Comparison of ENCODE assay signal across 15 cellular contexts in the genomic region with DNA sequence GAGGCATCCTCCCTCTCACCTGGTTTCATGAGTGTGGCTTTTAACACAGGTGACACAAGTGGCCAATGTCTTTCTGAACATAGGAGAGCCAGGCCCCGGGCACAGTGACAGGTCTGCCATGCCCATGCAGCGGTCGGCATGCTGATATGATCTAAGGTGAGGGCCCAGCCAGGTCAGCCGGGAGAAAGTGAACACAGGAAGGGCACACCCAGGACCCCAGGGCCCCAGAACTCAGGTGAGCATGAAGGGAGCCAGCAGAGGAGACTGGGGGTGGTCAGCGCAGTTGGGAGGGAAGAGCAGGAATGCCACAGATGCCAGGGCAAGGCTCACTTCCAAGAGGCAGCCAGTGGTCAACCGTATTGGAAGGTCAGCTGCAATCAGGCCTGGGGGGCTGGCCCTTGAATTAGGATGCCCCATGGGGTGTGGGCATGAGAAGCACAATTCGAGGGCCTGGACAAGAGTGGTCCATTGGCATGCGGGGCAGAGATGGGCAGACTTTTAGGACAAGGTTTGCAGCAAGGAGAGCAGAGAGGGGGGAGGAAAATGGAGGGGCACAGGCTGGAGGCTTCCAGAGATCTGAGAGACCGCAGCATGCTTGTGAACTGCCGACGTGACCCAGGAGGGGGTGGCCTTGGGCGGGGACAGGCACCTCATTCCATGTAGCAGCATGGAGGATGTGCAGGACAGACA. TPM values are rescaled to one million over a fixed set of nuclear protein-coding genes. Genes with fewer than 3 reads are reported as not detected.
A peak's percentile ranks its signal among the peaks of the same experiment; 100 is the strongest.
DNase-seq lines count a peak whose midpoint lies in the region; ATAC-seq and TF ChIP-seq lines count a peak whose summit lies in the region.
"Had no signal": no experiment of that assay in that cellular context is flagged by ENCODE, and none has a peak within 500 bp of the region (broad histone marks: within the 10 kb centered on the region; RNA-seq: fewer than 3 reads in every experiment).

No MANE protein-coding gene starts in this region.

- no peak for TF ChIP-seq CTCF in HFFc6 (IDR thresholded peaks at IDR 0.05)
- no peak for TF ChIP-seq CTCF in WTC11 (IDR thresholded peaks at IDR 0.05)
- TF ChIP-seq CTCF in lower lobe of right lung (IDR thresholded peaks at IDR 0.05) = no peak
- TF ChIP-seq CTCF in sigmoid colon (IDR thresholded peaks at IDR 0.05) = no peak

- peak overlapping the region; percentile 90 for H3K4me3 Mint-ChIP-seq in HFFc6
- H3K4me3 Mint-ChIP-seq in WTC11 = no peak overlapping the region
- H3K4me3 Mint-ChIP-seq: activated CD8-positive, alpha-beta memory T cell treated with anti-CD3 and anti-CD28 coated beads, Interleukin-2, amount 10 ng/mL, durations not matched to agents 7 days and 5 days; activated naive CD4-positive, alpha-beta T cell treated with anti-CD3 and anti-CD28 coated beads for 36 hours; stimulated activated naive CD8-positive, alpha-beta T cell treated with anti-CD3 and anti-CD28 coated beads, Interleukin-15, amount 100 ng/mL, for 72 hours had no signal

- H3K9me3 Mint-ChIP-seq in HFFc6 (peaks cover 14% of the 10 kb centered on the region), WTC11 (peaks cover 18% of the 10 kb centered on the region)

- TF ChIP-seq EP300 in sigmoid colon (IDR thresholded peaks at IDR 0.05) = no peak

- no peak overlapping the region for H3K4me3 ChIP-seq in lower lobe of right lung
- no peak overlapping the region for H3K4me3 ChIP-seq in sigmoid colon
- H3K4me3 ChIP-seq: heart right ventricle, prostate gland had no signal

- peaks cover 2% of the 10 kb centered on the region; the same call in 1 of the 2 replicates for H3K27me3 Mint-ChIP-seq in HFFc6 (ENCODE audit: insufficient read depth)
- H3K27me3 Mint-ChIP-seq in WTC11 (ENCODE audit: low read depth) = peaks cover 28% of the 10 kb centered on the region

- intact Hi-C loops in lower lobe of right lung (cut with DNase I) = no loop called here
- intact Hi-C loops in sigmoid colon (cut with DNase I) = loop anchor here (10.0 kb wide), 1 partner anchor 549 kb away; a partner anchor contains a TSS

- CTCF ChIA-PET in WTC11 (lab: Charles Lee) = no interaction called here

- no peak for ATAC-seq in WTC11
- no peak for ATAC-seq in lower lobe of right lung
- ATAC-seq: activated CD8-positive, alpha-beta memory T cell treated with anti-CD3 and anti-CD28 coated beads, Interleukin-2, amount 10 ng/mL, durations not matched to agents 7 days and 5 days; heart right ventricle; stimulated activated naive CD8-positive, alpha-beta T cell treated with anti-CD3 and anti-CD28 coated beads, Interleukin-15, amount 100 ng/mL, for 72 hours had no signal

- no peak for DNase-seq in HFFc6
- DNase-seq in WTC11 (ENCODE audit: low spot score) = peak; percentile 8
- peak; percentile 41 for DNase-seq in lower lobe of right lung
- DNase-seq in sigmoid colon = peak; percentile 60
- no peak for DNase-seq in NCI-H510A (lab: John Stamatoyannopoulos, UW)
- no peak for DNase-seq in hepatic stellate cell (ENCODE audit: low spot score)
- DNase-seq in activated CD8-positive, alpha-beta memory T cell treated with anti-CD3 and anti-CD28 coated beads, Interleukin-2, amount 50 U/mL, for 48 hours = no peak
- DNase-seq: activated CD8-positive, alpha-beta memory T cell treated with anti-CD3 and anti-CD28 coated beads, Interleukin-2, amount 10 ng/mL, durations not matched to agents 7 days and 5 days; activated naive CD4-positive, alpha-beta T cell treated with anti-CD3 and anti-CD28 coated beads for 36 hours; AML-193; NCI-H2171 treated with DMSO at 0.1 percent for 48 hours; NCI-H82; stimulated activated naive CD8-positive, alpha-beta T cell treated with anti-CD3 and anti-CD28 coated beads, Interleukin-15, amount 100 ng/mL, for 72 hours had no signal

- H3K4me1 Mint-ChIP-seq in HFFc6 (ENCODE audit: low read depth) = peaks cover 54% of the 10 kb centered on the region
- peaks cover 24% of the 10 kb centered on the region for H3K4me1 Mint-ChIP-seq in WTC11

- TF ChIP-seq POLR2A in sigmoid colon (IDR thresholded peaks at IDR 0.05) = no peak

- H3K27ac Mint-ChIP-seq in HFFc6 (peak overlapping the region; percentile 84), WTC11 (no peak overlapping the region)
- H3K27ac Mint-ChIP-seq: activated CD8-positive, alpha-beta memory T cell treated with anti-CD3 and anti-CD28 coated beads, Interleukin-2, amount 10 ng/mL, durations not matched to agents 7 days and 5 days; activated naive CD4-positive, alpha-beta T cell treated with anti-CD3 and anti-CD28 coated beads for 36 hours had no signal

- H3K9me3 ChIP-seq in lower lobe of right lung (peaks cover 4% of the 10 kb centered on the region), sigmoid colon (no peaks in the 10 kb centered on the region)
- H3K9me3 ChIP-seq: prostate gland had no signal

- H3K36me3 Mint-ChIP-seq in HFFc6 (ENCODE audit: low read depth) (peaks cover 31% of the 10 kb centered on the region), WTC11 (peaks cover 5% of the 10 kb centered on the region)
- H3K36me3 Mint-ChIP-seq: activated CD8-positive, alpha-beta memory T cell treated with anti-CD3 and anti-CD28 coated beads, Interleukin-2, amount 10 ng/mL, durations not matched to agents 7 days and 5 days had no signal

- H3K27ac ChIP-seq in lower lobe of right lung = peak overlapping the region; percentile 87
- H3K27ac ChIP-seq in sigmoid colon = no peak overlapping the region
- H3K27ac ChIP-seq: heart right ventricle, prostate gland had no signal

- 89 to 95% methylated on average over 12 of the region's 12 CpGs for WGBS in sigmoid colon, 2 donors

- H3K4me1 ChIP-seq in lower lobe of right lung (peaks cover 24% of the 10 kb centered on the region), sigmoid colon (peaks cover 0 to 22% (median 19%) of the 10 kb centered on the region in 4 donors)

- POLR2A ChIA-PET in WTC11 (lab: Charles Lee) = no interaction called here

- H3K27me3 ChIP-seq in lower lobe of right lung (ENCODE audit: low read depth) = no peaks in the 10 kb centered on the region
- H3K27me3 ChIP-seq in sigmoid colon = no peaks in the 10 kb centered on the region
- H3K27me3 ChIP-seq: heart right ventricle had no signal

- H3K36me3 ChIP-seq in lower lobe of right lung (no peaks in the 10 kb centered on the region), sigmoid colon (no peaks in the 10 kb centered on the region)
- H3K36me3 ChIP-seq: heart right ventricle, prostate gland had no signal

TF ChIP-seq in WTC11, 78 proteins besides CTCF, POLR2A, EP300 and RAD21 (continues in another document):
- TF ChIP-seq NR3C1 (CRISPR knock-in tag; conservative IDR thresholded peaks at IDR 0.05; ENCODE audit: low read depth) (no peak), ZNF423 (CRISPR knock-in tag; IDR thresholded peaks at IDR 0.05) (no peak), CREM (CRISPR knock-in tag; IDR thresholded peaks at IDR 0.05) (no peak), KAT7 (CRISPR knock-in tag; IDR thresholded peaks at IDR 0.05; ENCODE audit: borderline replicate concordance) (no peak), ETV6 (CRISPR knock-in tag; IDR thresholded peaks at IDR 0.05) (no peak), TEAD4 (CRISPR knock-in tag; IDR thresholded peaks at IDR 0.05) (no peak), PRRX2 (CRISPR knock-in tag; IDR thresholded peaks at IDR 0.05) (no peak), IRF2 (CRISPR knock-in tag; IDR thresholded peaks at IDR 0.05; ENCODE audit: borderline replicate concordance, low read depth) (no peak), ZNF232 (CRISPR knock-in tag; IDR thresholded peaks at IDR 0.05) (no peak), NR1H2 (CRISPR knock-in tag; IDR thresholded peaks at IDR 0.05) (no peak)
- TF ChIP-seq, protein P1, sequence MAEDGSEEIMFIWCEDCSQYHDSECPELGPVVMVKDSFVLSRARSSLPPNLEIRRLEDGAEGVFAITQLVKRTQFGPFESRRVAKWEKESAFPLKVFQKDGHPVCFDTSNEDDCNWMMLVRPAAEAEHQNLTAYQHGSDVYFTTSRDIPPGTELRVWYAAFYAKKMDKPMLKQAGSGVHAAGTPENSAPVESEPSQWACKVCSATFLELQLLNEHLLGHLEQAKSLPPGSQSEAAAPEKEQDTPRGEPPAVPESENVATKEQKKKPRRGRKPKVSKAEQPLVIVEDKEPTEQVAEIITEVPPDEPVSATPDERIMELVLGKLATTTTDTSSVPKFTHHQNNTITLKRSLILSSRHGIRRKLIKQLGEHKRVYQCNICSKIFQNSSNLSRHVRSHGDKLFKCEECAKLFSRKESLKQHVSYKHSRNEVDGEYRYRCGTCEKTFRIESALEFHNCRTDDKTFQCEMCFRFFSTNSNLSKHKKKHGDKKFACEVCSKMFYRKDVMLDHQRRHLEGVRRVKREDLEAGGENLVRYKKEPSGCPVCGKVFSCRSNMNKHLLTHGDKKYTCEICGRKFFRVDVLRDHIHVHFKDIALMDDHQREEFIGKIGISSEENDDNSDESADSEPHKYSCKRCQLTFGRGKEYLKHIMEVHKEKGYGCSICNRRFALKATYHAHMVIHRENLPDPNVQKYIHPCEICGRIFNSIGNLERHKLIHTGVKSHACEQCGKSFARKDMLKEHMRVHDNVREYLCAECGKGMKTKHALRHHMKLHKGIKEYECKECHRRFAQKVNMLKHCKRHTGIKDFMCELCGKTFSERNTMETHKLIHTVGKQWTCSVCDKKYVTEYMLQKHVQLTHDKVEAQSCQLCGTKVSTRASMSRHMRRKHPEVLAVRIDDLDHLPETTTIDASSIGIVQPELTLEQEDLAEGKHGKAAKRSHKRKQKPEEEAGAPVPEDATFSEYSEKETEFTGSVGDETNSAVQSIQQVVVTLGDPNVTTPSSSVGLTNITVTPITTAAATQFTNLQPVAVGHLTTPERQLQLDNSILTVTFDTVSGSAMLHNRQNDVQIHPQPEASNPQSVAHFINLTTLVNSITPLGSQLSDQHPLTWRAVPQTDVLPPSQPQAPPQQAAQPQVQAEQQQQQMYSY (CRISPR knock-in tag; IDR thresholded peaks at IDR 0.05) = no peak
- TF ChIP-seq, protein P2, sequence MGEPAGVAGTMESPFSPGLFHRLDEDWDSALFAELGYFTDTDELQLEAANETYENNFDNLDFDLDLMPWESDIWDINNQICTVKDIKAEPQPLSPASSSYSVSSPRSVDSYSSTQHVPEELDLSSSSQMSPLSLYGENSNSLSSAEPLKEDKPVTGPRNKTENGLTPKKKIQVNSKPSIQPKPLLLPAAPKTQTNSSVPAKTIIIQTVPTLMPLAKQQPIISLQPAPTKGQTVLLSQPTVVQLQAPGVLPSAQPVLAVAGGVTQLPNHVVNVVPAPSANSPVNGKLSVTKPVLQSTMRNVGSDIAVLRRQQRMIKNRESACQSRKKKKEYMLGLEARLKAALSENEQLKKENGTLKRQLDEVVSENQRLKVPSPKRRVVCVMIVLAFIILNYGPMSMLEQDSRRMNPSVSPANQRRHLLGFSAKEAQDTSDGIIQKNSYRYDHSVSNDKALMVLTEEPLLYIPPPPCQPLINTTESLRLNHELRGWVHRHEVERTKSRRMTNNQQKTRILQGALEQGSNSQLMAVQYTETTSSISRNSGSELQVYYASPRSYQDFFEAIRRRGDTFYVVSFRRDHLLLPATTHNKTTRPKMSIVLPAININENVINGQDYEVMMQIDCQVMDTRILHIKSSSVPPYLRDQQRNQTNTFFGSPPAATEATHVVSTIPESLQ (CRISPR knock-in tag; IDR thresholded peaks at IDR 0.05) = no peak

RNA-seq across cellular contexts. Expression of a gene that starts 3.9 kb away (rescaled TPM):
- total RNA-seq in HFFc6 (2021; fragmentation: NEBNext Ultra II Directional; extraction: Animal tissue kit (Norgen Biotek cat#: 25700)) = 10 to 100 TPM; 58.9 to 64.6 (median 63.8) TPM
- total RNA-seq in WTC11 (2021) (20.0 to 22.1 TPM (median 21.5 TPM) in 3 replicates), lower lobe of right lung (34.1 TPM), sigmoid colon (100 to 1,000 TPM; 100 to 132 (median 112) TPM)
- polyA plus RNA-seq in sigmoid colon = 10 to 100 TPM; 17.6 to 21.0 (median 20.3) TPM

Comparison
In these comparisons a context has a peak if more than half of its experiments do, and no peak if none do; other contexts are left out.
1. DNase-seq: peak in WTC11 (single experiment), lower lobe of right lung (single experiment) and sigmoid colon (single experiment); none in HFFc6 (single experiment), NCI-H510A (single experiment), hepatic stellate cell (single experiment) and activated CD8-positive, alpha-beta memory T cell treated with anti-CD3 and anti-CD28 coated beads, Interleukin-2, amount 50 U/mL, for 48 hours (single experiment).